ENCODE assay signal across 9 cellular contexts in genomic region chr17:58960068-58960467, GRCh38.
DNase-seq lines count a peak whose midpoint lies in the region; ATAC-seq, FAIRE-seq and TF ChIP-seq lines count a peak whose summit lies in the region.
"Had no signal": no experiment of that assay in that cellular context is flagged by ENCODE, and none has a peak within 500 bp of the region (broad histone marks: within the 10 kb centered on the region; RNA-seq: fewer than 3 reads in every experiment).

No MANE protein-coding gene starts in this region.

- TF ChIP-seq EP300 in GM12878 (IDR thresholded peaks at IDR 0.05; ENCODE audit: borderline replicate concordance in 1 of 2, control insufficient read depth in 1 of 2, low read depth in 2 of 2, low read length in 2 of 2), result no peak

- H3K9me3 ChIP-seq in GM12878 (replicated peaks; ENCODE audit: control insufficient read depth, insufficient read depth, low read length) (no peaks in the 10 kb centered on the region), mesenchymal stem cell (ENCODE audit: control insufficient read depth, low read length) (no peaks in the 10 kb centered on the region)

- H2AFZ ChIP-seq in GM12878 (ENCODE audit: control insufficient read depth, low read depth, low read length) (peak overlapping the region; percentile 24; the same call in 1 of the 2 replicates), mesenchymal stem cell (ENCODE audit: low read depth, low read length) (no peak overlapping the region)

- no peak overlapping the region for H3K18ac ChIP-seq in mesenchymal stem cell (ENCODE audit: low read depth in 1 of 2, low read length in 2 of 2)

- H2BK5ac ChIP-seq in mesenchymal stem cell (ENCODE audit: low read depth, low read length, poor library complexity, severe bottlenecking), result no peak overlapping the region

- H2BK12ac ChIP-seq in mesenchymal stem cell (ENCODE audit: low read length in 2 of 2), result no peak overlapping the region

- TF ChIP-seq CTCF in GM12878 (IDR thresholded peaks at IDR 0.05 in 2 of 3, conservative IDR thresholded peaks at IDR 0.05 in 1 of 3; ENCODE audit: control insufficient read depth in 2 of 3, extremely low read depth in 1 of 3, insufficient read depth in 1 of 3, low read depth in 3 of 3, low read length in 3 of 3), result peak; percentile 5 to 53 (median 24); a peak in 3 of 6 replicates

- H2AK5ac ChIP-seq in mesenchymal stem cell (ENCODE audit: low read length, severe bottlenecking), result no peak overlapping the region

- H3K4me1 ChIP-seq in GM12878 (ENCODE audit: control insufficient read depth, insufficient read depth, low read length), result no peaks in the 10 kb centered on the region
- H3K4me1 ChIP-seq in mesenchymal stem cell (ENCODE audit: control insufficient read depth, insufficient read depth, low read depth, low read length), result no peaks in the 10 kb centered on the region

- H3K4me3 Mint-ChIP-seq in activated T-helper 2 cell treated with anti-CD3 and anti-CD28 coated beads, Interferon-gamma antibody, Interleukin-2, Interleukin-4, amounts not matched to agents 10 μg/mL and 5 μg/mL and 100 μg/mL, durations not matched to agents 14 hours and 24 hours and 36 hours (ENCODE audit: low read depth), result no peak overlapping the region

- H3K23ac ChIP-seq in mesenchymal stem cell (ENCODE audit: low read length in 2 of 2), result no peak overlapping the region

- H3K79me2 ChIP-seq in GM12878 (ENCODE audit: control insufficient read depth, insufficient read depth, low read length), result no peaks in the 10 kb centered on the region

- TF ChIP-seq POLR2A in GM12878 (IDR thresholded peaks at IDR 0.05; ENCODE audit: low read depth, low read length), result no peak

- no peaks in the 10 kb centered on the region for H3K79me1 ChIP-seq in mesenchymal stem cell (replicated peaks; ENCODE audit: low read length, poor library complexity, severe bottlenecking)

- intact Hi-C loops in GM12878 (cut with micrococcal nuclease; ENCODE audit: unreplicated experiment), result loop anchor here (1.0 kb wide), 1 partner anchor 44 kb away; no protein-coding TSS in a partner anchor
- intact Hi-C loops in activated T-helper 2 cell treated with anti-CD3 and anti-CD28 coated beads, Interferon-gamma antibody, Interleukin-2, Interleukin-4, amounts not matched to agents 10 μg/mL and 5 μg/mL and 100 μg/mL, durations not matched to agents 14 hours and 24 hours and 36 hours (cut with micrococcal nuclease), result no loop called here

- no peak overlapping the region for H3K14ac ChIP-seq in mesenchymal stem cell (ENCODE audit: low read length in 2 of 2)

- H4K8ac ChIP-seq in mesenchymal stem cell (ENCODE audit: low read length), result no peak overlapping the region

- POLR2A ChIA-PET in GM12878 (lab: Charles Lee), result interaction anchor here (1.0 kb wide), 1 partner anchor 9 kb away, joined by 5 read pairs; no protein-coding TSS in a partner anchor

- H4K91ac ChIP-seq in mesenchymal stem cell (ENCODE audit: low read length), result no peak overlapping the region

- H3K4ac ChIP-seq in mesenchymal stem cell (ENCODE audit: low read depth in 1 of 2, low read length in 2 of 2), result no peak overlapping the region

- no peaks in the 10 kb centered on the region for H3K27me3 Mint-ChIP-seq in activated T-helper 2 cell treated with anti-CD3 and anti-CD28 coated beads, Interferon-gamma antibody, Interleukin-2, Interleukin-4, amounts not matched to agents 10 μg/mL and 5 μg/mL and 100 μg/mL, durations not matched to agents 14 hours and 24 hours and 36 hours (ENCODE audit: low read depth)

- H3K4me3 ChIP-seq in GM12878, result no peak overlapping the region
- no peak overlapping the region for H3K4me3 ChIP-seq in mesenchymal stem cell (ENCODE audit: insufficient read depth in 1 of 2, low read depth in 1 of 2, low read length in 2 of 2)

- H3K27ac ChIP-seq in GM12878 (ENCODE audit: control insufficient read depth, insufficient read depth), result no peak overlapping the region
- no peak overlapping the region for H3K27ac ChIP-seq in mesenchymal stem cell (ENCODE audit: low read length, poor library complexity, severe bottlenecking)

- no peaks in the 10 kb centered on the region for H3K36me3 Mint-ChIP-seq in activated T-helper 2 cell treated with anti-CD3 and anti-CD28 coated beads, Interferon-gamma antibody, Interleukin-2, Interleukin-4, amounts not matched to agents 10 μg/mL and 5 μg/mL and 100 μg/mL, durations not matched to agents 14 hours and 24 hours and 36 hours (ENCODE audit: low read depth)

- H3K36me3 ChIP-seq in GM12878 (ENCODE audit: control insufficient read depth in 2 of 2, insufficient read depth in 2 of 2, low read length in 1 of 2) (no peaks in the 10 kb centered on the region), mesenchymal stem cell (ENCODE audit: control insufficient read depth in 1 of 2, insufficient read depth in 2 of 2, low read depth in 1 of 2, low read length in 2 of 2) (no peaks in the 10 kb centered on the region)

- BruUV-seq in GM12878 (replicated peaks; lab: Mats Ljungman, UMichigan), result no TSS peak

- H3K27me3 ChIP-seq in GM12878 (replicated peaks in 1 of 2; ENCODE audit: control insufficient read depth in 2 of 2, insufficient read depth in 2 of 2, low read length in 1 of 2), result no peaks in the 10 kb centered on the region
- no peaks in the 10 kb centered on the region for H3K27me3 ChIP-seq in mesenchymal stem cell (ENCODE audit: control insufficient read depth in 1 of 2, insufficient read depth in 1 of 2, low read length in 2 of 2)

- H2BK15ac ChIP-seq in mesenchymal stem cell (ENCODE audit: low read depth, poor library complexity, severe bottlenecking), result no peak overlapping the region

- no peaks in the 10 kb centered on the region for H4K20me1 ChIP-seq in GM12878 (ENCODE audit: control insufficient read depth, insufficient read depth)

- H2BK120ac ChIP-seq in mesenchymal stem cell (ENCODE audit: low read depth, low read length), result no peak overlapping the region

- DNase-seq in ELR (ENCODE audit: low read depth) (peak; percentile 76), LoVo (ENCODE audit: low spot score) (peak; percentile 60), GM12878 (ENCODE audit: low read depth, low spot score) (no peak), mesenchymal stem cell (peak; percentile 22), amygdala (lab: John Stamatoyannopoulos, UW) (no peak), cerebellum (ENCODE audit: low spot score) (no peak), occipital lobe (lab: John Stamatoyannopoulos, UW) (no peak)
- no peak for DNase-seq in activated T-helper 2 cell treated with anti-CD3 and anti-CD28 coated beads, Interferon-gamma antibody, Interleukin-2, Interleukin-4, amounts not matched to agents 10 μg/mL and 5 μg/mL and 100 μg/mL, durations not matched to agents 14 hours and 24 hours and 36 hours (ENCODE audit: low spot score)
- DNase-seq: NCI-H2227 treated with DMSO at 0.1 percent for 48 hours had no signal

- H3K4me2 ChIP-seq in GM12878 (ENCODE audit: control insufficient read depth, insufficient read depth) (no peak overlapping the region), mesenchymal stem cell (ENCODE audit: low read length, poor library complexity, severe bottlenecking) (no peak overlapping the region)

- no peaks in the 10 kb centered on the region for H3K4me1 Mint-ChIP-seq in activated T-helper 2 cell treated with anti-CD3 and anti-CD28 coated beads, Interferon-gamma antibody, Interleukin-2, Interleukin-4, amounts not matched to agents 10 μg/mL and 5 μg/mL and 100 μg/mL, durations not matched to agents 14 hours and 24 hours and 36 hours (ENCODE audit: low read depth)

- H3K9me3 Mint-ChIP-seq in activated T-helper 2 cell treated with anti-CD3 and anti-CD28 coated beads, Interferon-gamma antibody, Interleukin-2, Interleukin-4, amounts not matched to agents 10 μg/mL and 5 μg/mL and 100 μg/mL, durations not matched to agents 14 hours and 24 hours and 36 hours, result no peaks in the 10 kb centered on the region

- SMC1A ChIA-PET in GM12878 (lab: Charles Lee; ENCODE audit: uncharacterized antibody, unreplicated experiment), result interaction anchor here (0.7 to 2.4 kb wide), 6 partner anchors 9 to 459 kb away, joined by 3 to 40 read pairs (median 4); no protein-coding TSS in a partner anchor

- RAD21 ChIA-PET in GM12878 (lab: Charles Lee; ENCODE audit: unreplicated experiment), result interaction anchor here (0.8 to 1.6 kb wide), 4 partner anchors 10 to 250 kb away, joined by 4 to 21 read pairs (median 7); no protein-coding TSS in a partner anchor

- ATAC-seq in GM12878, result peak; percentile 58

- CTCF ChIA-PET in GM12878 (lab: Yijun Ruan, JAX), result interaction anchor here (0.6 to 5.8 kb wide), 11 partner anchors 11 to 252 kb away, joined by 3 to 59 read pairs (median 3); no protein-coding TSS in a partner anchor

- in situ Hi-C loops in GM12878 (cut with MboI), result no loop called here

- TF ChIP-seq RAD21 in GM12878 (IDR thresholded peaks at IDR 0.05; ENCODE audit: insufficient read depth, low read depth, low read length), result peak; percentile 61

- no peak overlapping the region for H3K27ac Mint-ChIP-seq in activated T-helper 2 cell treated with anti-CD3 and anti-CD28 coated beads, Interferon-gamma antibody, Interleukin-2, Interleukin-4, amounts not matched to agents 10 μg/mL and 5 μg/mL and 100 μg/mL, durations not matched to agents 14 hours and 24 hours and 36 hours

- peak; percentile 91 for FAIRE-seq in GM12878 (lab: Jason Lieb, UNC)

- no peak overlapping the region for H3K9ac ChIP-seq in GM12878 (ENCODE audit: control insufficient read depth, insufficient read depth, low read length)
- H3K9ac ChIP-seq in mesenchymal stem cell (ENCODE audit: low read length), result no peak overlapping the region

TF ChIP-seq in GM12878, 131 proteins besides CTCF, POLR2A, EP300 and RAD21 (continues in another document):
- no peak for TF ChIP-seq MYC (IDR thresholded peaks at IDR 0.05; ENCODE audit: insufficient read depth, insufficient read length, insufficient replicate concordance, low read length, severe bottlenecking)
- TF ChIP-seq POU2F2 (IDR thresholded peaks at IDR 0.05; ENCODE audit: borderline replicate concordance, low read depth, low read length), result no peak
- TF ChIP-seq ETV6 (conservative IDR thresholded peaks at IDR 0.05 in 1 of 2, IDR thresholded peaks at IDR 0.05 in 1 of 2; ENCODE audit: borderline replicate concordance in 1 of 2, low read depth in 1 of 2), result peak in 1 of 2 experiments; percentile 97; a peak in 2 of 4 replicates
- no peak for TF ChIP-seq EZH2 (IDR thresholded peaks at IDR 0.05; ENCODE audit: borderline replicate concordance, control insufficient read depth, low read depth, low read length)
- no peak for TF ChIP-seq SMARCA5 (IDR thresholded peaks at IDR 0.05)
- no peak for TF ChIP-seq SIN3A (IDR thresholded peaks at IDR 0.05; ENCODE audit: low read depth, low read length)

Comparison
In these comparisons a context has a peak if more than half of its experiments do, and no peak if none do; other contexts are left out.
1. DNase-seq: peak in ELR (single experiment), LoVo (single experiment) and mesenchymal stem cell (single experiment); none in GM12878 (single experiment), amygdala (0 of 56), cerebellum (single experiment), activated T-helper 2 cell treated with anti-CD3 and anti-CD28 coated beads, Interferon-gamma antibody, Interleukin-2, Interleukin-4, amounts not matched to agents 10 μg/mL and 5 μg/mL and 100 μg/mL, durations not matched to agents 14 hours and 24 hours and 36 hours (single experiment) and occipital lobe (single experiment).